Comparison of ENCODE assay signal across 13 cellular contexts in the genomic region with DNA sequence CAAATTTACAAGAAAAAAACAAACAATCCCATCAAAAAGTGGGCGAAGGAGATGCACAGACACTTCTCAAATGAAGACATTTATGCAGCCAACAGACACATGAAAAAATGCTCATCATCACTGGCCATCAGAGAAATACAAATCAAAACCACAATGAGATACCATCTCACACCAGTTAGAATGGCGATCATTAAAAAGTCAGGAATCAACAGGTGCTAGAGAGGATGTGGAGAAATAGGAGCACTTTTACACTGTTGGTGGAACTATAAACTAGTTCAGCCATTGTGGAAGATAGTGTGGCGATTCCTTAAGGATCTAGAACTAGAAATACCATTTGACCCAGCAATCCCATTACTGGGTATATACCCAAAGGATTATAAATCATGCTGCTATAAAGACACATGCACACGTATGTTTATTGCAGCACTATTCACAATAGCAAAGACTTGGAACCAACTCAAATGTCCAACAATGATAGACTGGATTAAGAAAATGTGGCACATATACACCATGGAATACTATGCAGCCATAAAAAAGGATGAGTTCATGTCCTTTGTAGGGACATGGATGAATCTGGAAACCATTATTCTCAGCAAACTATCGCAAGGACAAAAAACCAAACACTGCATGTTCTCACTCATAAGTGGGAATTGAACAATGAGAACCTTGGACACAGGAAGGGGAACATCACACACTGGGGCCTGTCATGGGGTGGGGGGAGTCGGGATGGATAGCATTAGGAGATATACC. TPM values are rescaled to one million over a fixed set of nuclear protein-coding genes. Genes with fewer than 3 reads are reported as not detected.
"Had no signal": no experiment of that assay in that cellular context is flagged by ENCODE, and none has a peak within 500 bp of the region (broad histone marks: within the 10 kb centered on the region; RNA-seq: fewer than 3 reads in every experiment).

No MANE protein-coding gene starts in this region.

RNA-seq across cellular contexts. Expression of gene RD3, which starts 33.1 kb away (rescaled TPM):
- total RNA-seq: activated B cell treated with CpG ODN at 0.5 μM for 24 hours; activated CD4-positive, alpha-beta memory T cell treated with anti-CD3 and anti-CD28 coated beads for 36 hours; activated CD4-positive, alpha-beta memory T cell treated with anti-CD3 and anti-CD28 coated beads, Interleukin-2, amount 10 ng/mL, durations not matched to agents 7 days and 5 days; activated CD4-positive, alpha-beta T cell treated with anti-CD3 and anti-CD28 coated beads for 36 hours; activated CD4-positive, alpha-beta T cell treated with anti-CD3 and anti-CD28 coated beads, Interleukin-2, amount 10 ng/mL, durations not matched to agents 24 days and 14 days; activated CD4-positive, alpha-beta T cell treated with anti-CD3 and anti-CD28 coated beads, Interleukin-2, amount 10 ng/mL, durations not matched to agents 7 days and 5 days; activated CD8-positive, alpha-beta memory T cell treated with anti-CD3 and anti-CD28 coated beads for 36 hours; activated CD8-positive, alpha-beta memory T cell treated with anti-CD3 and anti-CD28 coated beads, Interleukin-2, amount 10 ng/mL, durations not matched to agents 7 days and 5 days; activated CD8-positive, alpha-beta T cell treated with anti-CD3 and anti-CD28 coated beads for 36 hours; activated CD8-positive, alpha-beta T cell treated with anti-CD3 and anti-CD28 coated beads, Interleukin-2, amount 10 ng/mL, durations not matched to agents 7 days and 5 days; T-helper 1 cell treated with Interleukin-12 subunit alpha and Interleukin-12 subunit beta and Interleukin-4 antibody, amounts not matched to agents 30 ng/mL and 1 ng/mL, for 36 hours; T-helper 17 cell; T-helper 2 cell treated with Interferon-gamma antibody and Interleukin-4, amounts not matched to agents 100 ng/mL and 5 ng/mL, for 36 hours had no signal
